Comparison of ENCODE assay signal across 12 cellular contexts in the genomic region with DNA sequence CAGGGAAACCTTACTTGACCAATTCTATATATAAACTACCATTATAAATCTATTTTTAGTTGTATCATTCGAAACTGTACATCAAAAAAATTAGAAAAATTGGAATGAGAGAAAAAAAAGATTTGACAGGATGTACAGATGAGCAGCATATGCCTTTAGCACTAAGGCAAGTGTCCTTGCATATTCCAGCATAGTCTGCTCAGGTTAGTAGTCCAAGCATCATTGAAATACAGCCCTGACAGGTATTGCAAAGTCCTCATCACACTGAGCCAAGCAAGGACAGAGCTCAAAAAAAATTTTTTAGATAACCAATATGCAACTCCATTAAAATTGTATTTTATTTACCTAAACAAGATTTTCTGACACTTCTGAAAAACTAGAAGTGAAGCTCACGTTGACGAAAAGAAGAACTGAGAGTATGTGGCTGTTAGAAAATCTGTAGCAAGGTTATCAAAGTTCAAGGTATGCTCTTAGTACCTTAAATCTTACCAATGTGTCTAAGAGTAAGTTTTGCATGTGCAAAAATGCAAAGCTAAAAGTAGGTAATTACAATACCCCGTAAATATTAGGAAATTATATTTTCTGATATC.
DNase-seq lines count a peak whose midpoint lies in the region; ATAC-seq lines count a peak whose summit lies in the region.
"Had no signal": no experiment of that assay in that cellular context is flagged by ENCODE, and none has a peak within 500 bp of the region (broad histone marks: within the 10 kb centered on the region; RNA-seq: fewer than 3 reads in every experiment).

No MANE protein-coding gene starts in this region.

- ATAC-seq in GM18498 (IDR thresholded peaks at IDR 0.05; ENCODE audit: unreplicated experiment) (peak; percentile 94), GM19452 (IDR thresholded peaks at IDR 0.05; ENCODE audit: unreplicated experiment) (peak; percentile 86), HG02840 (IDR thresholded peaks at IDR 0.05; ENCODE audit: low FRiP score, unreplicated experiment) (peak; percentile 64), HG03442 (IDR thresholded peaks at IDR 0.05; ENCODE audit: unreplicated experiment) (peak; percentile 79)

- DNase-seq in epidermal melanocyte (ENCODE audit: insufficient read length, low spot score), result no peak
- DNase-seq in DMS79 treated with DMSO at 0.1 percent for 48 hours (lab: John Stamatoyannopoulos, UW), result no peak
- DNase-seq in activated naive CD4-positive, alpha-beta T cell (lab: John Stamatoyannopoulos, UW), result no peak
- no peak for DNase-seq in stimulated activated naive CD4-positive, alpha-beta T cell (lab: John Stamatoyannopoulos, UW)
- DNase-seq: activated naive CD4-positive, alpha-beta T cell treated with Interleukin-2 at 50 U/mL for 16 hours; IMR-90; NCI-H1436 treated with DMSO at 0.1 percent for 48 hours; NCI-H748 treated with DMSO at 0.1 percent for 48 hours had no signal
